Comparison of ENCODE assay signal across 13 cellular contexts in genomic region chr14:64601571-64601970, GRCh38. TPM values are rescaled to one million over a fixed set of nuclear protein-coding genes. Genes with fewer than 3 reads are reported as not detected.
"Had no signal": no experiment of that assay in that cellular context is flagged by ENCODE, and none has a peak within 500 bp of the region (broad histone marks: within the 10 kb centered on the region; RNA-seq: fewer than 3 reads in every experiment).

No MANE protein-coding gene starts in this region.

- H3K27me3 ChIP-seq: tibial nerve had no signal

- H3K9me3 ChIP-seq: tibial nerve had no signal

- H3K36me3 ChIP-seq: tibial nerve had no signal

- DNase-seq: activated CD8-positive, alpha-beta memory T cell treated with anti-CD3 and anti-CD28 coated beads, Interleukin-2, amount 50 U/mL, for 4 hours; activated CD8-positive, alpha-beta T cell treated with anti-CD3 and anti-CD28 coated beads for 36 hours; activated naive CD8-positive, alpha-beta T cell treated with anti-CD3 and anti-CD28 coated beads, Interleukin-2, amount 10 ng/mL, durations not matched to agents 7 days and 5 days; activated T-cell treated with anti-CD3 and anti-CD28 coated beads, Interleukin-2, amount 50 U/mL, for 72 hours; aorta; effector memory CD8-positive, alpha-beta T cell; islet precursor cell; nephron progenitor cell; small intestine; T-helper 9 cell had no signal

- ATAC-seq: activated CD8-positive, alpha-beta T cell treated with anti-CD3 and anti-CD28 coated beads for 36 hours; activated T-cell treated with anti-CD3 and anti-CD28 coated beads, Interleukin-2, amount 50 U/mL, for 72 hours; effector memory CD8-positive, alpha-beta T cell had no signal

- H3K27ac ChIP-seq: tibial nerve, VCaP had no signal

- H3K4me1 ChIP-seq: tibial nerve had no signal

RNA-seq across cellular contexts. Expression of gene PPP1R36, which starts 51.8 kb away (rescaled TPM):
- total RNA-seq: SK-MEL-5 had no signal
